Comparison of ENCODE assay signal across 9 cellular contexts in genomic region chr17:65987988-65988387, GRCh38.
DNase-seq lines count a peak whose midpoint lies in the region; ATAC-seq and TF ChIP-seq lines count a peak whose summit lies in the region.
"Had no signal": no experiment of that assay in that cellular context is flagged by ENCODE, and none has a peak within 500 bp of the region (broad histone marks: within the 10 kb centered on the region; RNA-seq: fewer than 3 reads in every experiment).

No MANE protein-coding gene starts in this region.

- H3K4me2 ChIP-seq in mesendoderm (ENCODE audit: low read length) = no peak overlapping the region

- no peak overlapping the region for H2BK5ac ChIP-seq in mesendoderm (ENCODE audit: low read length)

- no peak overlapping the region for H4K8ac ChIP-seq in mesendoderm (ENCODE audit: low read depth, low read length)

- H2AK5ac ChIP-seq in mesendoderm (ENCODE audit: low read length) = no peak overlapping the region

- H3K56ac ChIP-seq in mesendoderm (ENCODE audit: low read length) = no peak overlapping the region

- H3K4ac ChIP-seq in mesendoderm (ENCODE audit: low read depth, low read length) = no peak overlapping the region

- TF ChIP-seq CTCF in LNCaP clone FGC (IDR thresholded peaks at IDR 0.05; ENCODE audit: control insufficient read depth, extremely low read depth, insufficient read depth) (peak; percentile 73), astrocyte of the spinal cord (IDR thresholded peaks at IDR 0.05; ENCODE audit: low read depth, low read length) (peak; percentile 49)

- H4K5ac ChIP-seq in mesendoderm (ENCODE audit: low read length) = no peak overlapping the region

- H3K79me1 ChIP-seq in mesendoderm (ENCODE audit: low read length) = no peaks in the 10 kb centered on the region

- H3K36me3 ChIP-seq in mesendoderm (ENCODE audit: control insufficient read depth, insufficient read depth, low read length) = no peaks in the 10 kb centered on the region

- H3K4me1 ChIP-seq in mesendoderm (ENCODE audit: control insufficient read depth, low read depth, low read length) = no peaks in the 10 kb centered on the region

- no CpG with 5 or more reads among the region's 2 CpGs for WGBS in mesendoderm (ENCODE audit: extremely low coverage, insufficient coverage, low lambda C conversion rate)

- H3K4me3 ChIP-seq in LNCaP clone FGC (ENCODE audit: low read depth, low read length) (no peak overlapping the region), astrocyte of the spinal cord (ENCODE audit: low read depth, low read length) (no peak overlapping the region), mesendoderm (ENCODE audit: low read length) (no peak overlapping the region)
- H3K4me3 ChIP-seq: SK-N-MC had no signal

- no peak overlapping the region for H3K18ac ChIP-seq in mesendoderm (ENCODE audit: low read length)

- H3K79me2 ChIP-seq in mesendoderm (ENCODE audit: control insufficient read depth, insufficient read depth, low read length) = no peaks in the 10 kb centered on the region

- in situ Hi-C loops in G401 (cut with HindIII; ENCODE audit: low sequenced_read_pairs) (no loop called here), astrocyte of the spinal cord (cut with HindIII; ENCODE audit: low sequenced_read_pairs) (no loop called here)

- no peak for ATAC-seq in HG02970 (IDR thresholded peaks at IDR 0.05; ENCODE audit: low FRiP score, unreplicated experiment)
- no peak for ATAC-seq in GM18519 (IDR thresholded peaks at IDR 0.05; ENCODE audit: low FRiP score, unreplicated experiment)

- H3K27me3 ChIP-seq in mesendoderm (ENCODE audit: insufficient read depth, low read length, poor library complexity) = no peaks in the 10 kb centered on the region

- H2BK120ac ChIP-seq in mesendoderm (ENCODE audit: low read depth, low read length) = no peak overlapping the region

- no peak overlapping the region for H3K9ac ChIP-seq in mesendoderm (ENCODE audit: low read length)

- H3K27ac ChIP-seq in mesendoderm (ENCODE audit: low read depth, low read length) = no peak overlapping the region
- H3K27ac ChIP-seq: SK-N-MC had no signal

- no peak overlapping the region for H3K23ac ChIP-seq in mesendoderm (ENCODE audit: low read length)

- DNase-seq in G401 (ENCODE audit: low spot score) = peak; percentile 1
- DNase-seq in LNCaP clone FGC (ENCODE audit: low read depth) = peak; percentile 61
- peak; percentile 39 for DNase-seq in astrocyte of the spinal cord (ENCODE audit: low read depth, low spot score)
- DNase-seq in mesendoderm = peak; percentile 77
- DNase-seq in NCI-H187 treated with DMSO at 0.1 percent for 48 hours (lab: John Stamatoyannopoulos, UW) = no peak
- no peak for DNase-seq in putamen (ENCODE audit: low spot score)

- H2BK15ac ChIP-seq in mesendoderm (replicated peaks; ENCODE audit: low read depth) = no peak overlapping the region

Comparison
In these comparisons a context has a peak if more than half of its experiments do, and no peak if none do; other contexts are left out.
1. DNase-seq: peak in G401 (single experiment), LNCaP clone FGC (single experiment), astrocyte of the spinal cord (single experiment) and mesendoderm (single experiment); none in NCI-H187 treated with DMSO at 0.1 percent for 48 hours (single experiment) and putamen (single experiment).